In genomic region chr6:36641543-36641942, GRCh38 we compare ENCODE assay signal across 1 cellular context.
TF ChIP-seq lines count a peak whose summit lies in the region.

No MANE protein-coding gene starts in this region.

TF ChIP-seq in HepG2, 621 proteins besides CTCF, POLR2A, EP300 and RAD21 (continued from another document):
- peak; percentile 77 for TF ChIP-seq PAXIP1 (CRISPR knock-in tag; conservative IDR thresholded peaks at IDR 0.05)
